Comparison of ENCODE assay signal across 19 cellular contexts in genomic region chr3:196414469-196414868, GRCh38. TPM values are rescaled to one million over a fixed set of nuclear protein-coding genes. Genes with fewer than 3 reads are reported as not detected.
A peak's percentile ranks its signal among the peaks of the same experiment; 100 is the strongest.
DNase-seq lines count a peak whose midpoint lies in the region; ATAC-seq and TF ChIP-seq lines count a peak whose summit lies in the region.
"Had no signal": no experiment of that assay in that cellular context is flagged by ENCODE, and none has a peak within 500 bp of the region (broad histone marks: within the 10 kb centered on the region; RNA-seq: fewer than 3 reads in every experiment).

No MANE protein-coding gene starts in this region.

- H3K4me3 Mint-ChIP-seq in activated T-helper 1 cell treated with anti-CD3 and anti-CD28 coated beads, Interleukin-12 subunit alpha, Interleukin-12 subunit beta, Interleukin-2, Interleukin-4 antibody, amounts not matched to agents 30 ng/mL and 10 ng/mL and 1 ng/mL, durations not matched to agents 14 hours and 24 hours and 36 hours = peak overlapping the region; percentile 23
- peak overlapping the region; percentile 29 for H3K4me3 Mint-ChIP-seq in stimulated activated naive CD8-positive, alpha-beta T cell treated with anti-CD3 and anti-CD28 coated beads, Interleukin-15, Interleukin-2, amounts not matched to agents 100 ng/mL and 50 ng/mL, for 24 hours
- H3K4me3 Mint-ChIP-seq: nephron progenitor cell had no signal

- H3K4me1 ChIP-seq in cardiac muscle cell (ENCODE audit: low read depth) (no peaks in the 10 kb centered on the region), left ventricle myocardium inferior (peaks cover 41% of the 10 kb centered on the region)
- H3K4me1 ChIP-seq: BE2C, suprapubic skin had no signal

- no peaks in the 10 kb centered on the region for H3K27me3 Mint-ChIP-seq in activated T-helper 1 cell treated with anti-CD3 and anti-CD28 coated beads, Interleukin-12 subunit alpha, Interleukin-12 subunit beta, Interleukin-2, Interleukin-4 antibody, amounts not matched to agents 30 ng/mL and 10 ng/mL and 1 ng/mL, durations not matched to agents 14 hours and 24 hours and 36 hours (ENCODE audit: insufficient read depth)
- no peaks in the 10 kb centered on the region for H3K27me3 Mint-ChIP-seq in stimulated activated naive CD8-positive, alpha-beta T cell treated with anti-CD3 and anti-CD28 coated beads, Interleukin-15, Interleukin-2, amounts not matched to agents 100 ng/mL and 50 ng/mL, for 24 hours

- DNase-seq in cardiac muscle cell (ENCODE audit: low read depth in 1 of 2, low spot score in 1 of 2) (peak in 1 of 2 donors; percentile 11), left ventricle myocardium inferior (no peak), fibroblast of peridontal ligament (ENCODE audit: extremely low read depth) (peak; percentile 14), NCI-H2227 (lab: John Stamatoyannopoulos, UW; ENCODE audit: unreplicated experiment) (no peak), NCI-H69 (lab: John Stamatoyannopoulos, UW) (no peak)
- no peak for DNase-seq in activated T-helper 1 cell treated with anti-CD3 and anti-CD28 coated beads, Interleukin-12 subunit alpha, Interleukin-12 subunit beta, Interleukin-2, Interleukin-4 antibody, amounts not matched to agents 30 ng/mL and 10 ng/mL and 1 ng/mL, durations not matched to agents 14 hours and 24 hours and 36 hours (ENCODE audit: low spot score)
- DNase-seq: amniotic stem cell, BE2C, DMS153, glutamatergic neuron, mammary epithelial cell, NCI-H1694 treated with DMSO at 0.1 percent for 48 hours, NCI-H524 treated with DMSO at 0.1 percent for 48 hours, nephron progenitor cell had no signal

- H3K27ac ChIP-seq in cardiac muscle cell (peak overlapping the region; percentile 15), left ventricle myocardium inferior (replicated peaks) (no peak overlapping the region)
- H3K27ac ChIP-seq: coronary artery, suprapubic skin had no signal

- H3K4me3 ChIP-seq in cardiac muscle cell (no peak overlapping the region), left ventricle myocardium inferior (no peak overlapping the region)
- H3K4me3 ChIP-seq: coronary artery, suprapubic skin had no signal

- intact Hi-C loops in left ventricle myocardium inferior (cut with micrococcal nuclease) = no loop called here
- intact Hi-C loops in activated T-helper 1 cell treated with anti-CD3 and anti-CD28 coated beads, Interleukin-12 subunit alpha, Interleukin-12 subunit beta, Interleukin-2, Interleukin-4 antibody, amounts not matched to agents 30 ng/mL and 10 ng/mL and 1 ng/mL, durations not matched to agents 14 hours and 24 hours and 36 hours (cut with micrococcal nuclease) = loop anchor here (1.0 to 2.0 kb wide), 3 partner anchors 18 to 140 kb away; partner anchors contain the start of genes DYNLT2B and UBXN7

- TF ChIP-seq CTCF in cardiac muscle cell (IDR thresholded peaks at IDR 0.05; ENCODE audit: low read depth, low read length) (no peak), left ventricle myocardium inferior (IDR thresholded peaks at IDR 0.05; ENCODE audit: borderline replicate concordance) (no peak)

- H3K36me3 ChIP-seq in cardiac muscle cell = no peaks in the 10 kb centered on the region
- H3K36me3 ChIP-seq in left ventricle myocardium inferior = no peaks in the 10 kb centered on the region
- H3K36me3 ChIP-seq: suprapubic skin had no signal

- peaks cover 11% of the 10 kb centered on the region for H3K36me3 Mint-ChIP-seq in activated T-helper 1 cell treated with anti-CD3 and anti-CD28 coated beads, Interleukin-12 subunit alpha, Interleukin-12 subunit beta, Interleukin-2, Interleukin-4 antibody, amounts not matched to agents 30 ng/mL and 10 ng/mL and 1 ng/mL, durations not matched to agents 14 hours and 24 hours and 36 hours (ENCODE audit: low read depth)
- peaks cover 12% of the 10 kb centered on the region for H3K36me3 Mint-ChIP-seq in stimulated activated naive CD8-positive, alpha-beta T cell treated with anti-CD3 and anti-CD28 coated beads, Interleukin-15, Interleukin-2, amounts not matched to agents 100 ng/mL and 50 ng/mL, for 24 hours (ENCODE audit: low read depth)

- peak overlapping the region; percentile 82 for H3K27ac Mint-ChIP-seq in activated T-helper 1 cell treated with anti-CD3 and anti-CD28 coated beads, Interleukin-12 subunit alpha, Interleukin-12 subunit beta, Interleukin-2, Interleukin-4 antibody, amounts not matched to agents 30 ng/mL and 10 ng/mL and 1 ng/mL, durations not matched to agents 14 hours and 24 hours and 36 hours
- peak overlapping the region; percentile 86 for H3K27ac Mint-ChIP-seq in stimulated activated naive CD8-positive, alpha-beta T cell treated with anti-CD3 and anti-CD28 coated beads, Interleukin-15, Interleukin-2, amounts not matched to agents 100 ng/mL and 50 ng/mL, for 24 hours
- H3K27ac Mint-ChIP-seq: nephron progenitor cell had no signal

- H3K9me3 ChIP-seq in cardiac muscle cell (ENCODE audit: low read depth) = no peaks in the 10 kb centered on the region
- no peaks in the 10 kb centered on the region for H3K9me3 ChIP-seq in left ventricle myocardium inferior (replicated peaks)
- H3K9me3 ChIP-seq: BE2C, suprapubic skin had no signal

- H3K27me3 ChIP-seq in cardiac muscle cell = no peaks in the 10 kb centered on the region
- no peaks in the 10 kb centered on the region for H3K27me3 ChIP-seq in left ventricle myocardium inferior (ENCODE audit: low read depth)
- H3K27me3 ChIP-seq: BE2C, suprapubic skin had no signal

- H3K4me1 Mint-ChIP-seq in activated T-helper 1 cell treated with anti-CD3 and anti-CD28 coated beads, Interleukin-12 subunit alpha, Interleukin-12 subunit beta, Interleukin-2, Interleukin-4 antibody, amounts not matched to agents 30 ng/mL and 10 ng/mL and 1 ng/mL, durations not matched to agents 14 hours and 24 hours and 36 hours (ENCODE audit: low read depth) = peaks cover 34% of the 10 kb centered on the region
- H3K4me1 Mint-ChIP-seq in stimulated activated naive CD8-positive, alpha-beta T cell treated with anti-CD3 and anti-CD28 coated beads, Interleukin-15, Interleukin-2, amounts not matched to agents 100 ng/mL and 50 ng/mL, for 24 hours (ENCODE audit: low read depth) = peaks cover 56% of the 10 kb centered on the region
- H3K4me1 Mint-ChIP-seq: nephron progenitor cell had no signal

- ATAC-seq in GM19324 (IDR thresholded peaks at IDR 0.05; ENCODE audit: low FRiP score, unreplicated experiment) = no peak
- ATAC-seq: SK-N-SH treated with all-trans-retinoic acid at 6 μM for 48 hours had no signal

- peaks cover under 1% of the 10 kb centered on the region for H3K9me3 Mint-ChIP-seq in activated T-helper 1 cell treated with anti-CD3 and anti-CD28 coated beads, Interleukin-12 subunit alpha, Interleukin-12 subunit beta, Interleukin-2, Interleukin-4 antibody, amounts not matched to agents 30 ng/mL and 10 ng/mL and 1 ng/mL, durations not matched to agents 14 hours and 24 hours and 36 hours
- H3K9me3 Mint-ChIP-seq in stimulated activated naive CD8-positive, alpha-beta T cell treated with anti-CD3 and anti-CD28 coated beads, Interleukin-15, Interleukin-2, amounts not matched to agents 100 ng/mL and 50 ng/mL, for 24 hours = peaks cover 4% of the 10 kb centered on the region

RNA-seq across cellular contexts. Expression of gene UBXN7, which starts 17.8 kb away (rescaled TPM):
- total RNA-seq in cardiac muscle cell (10.4 and 27.7 TPM in 2 replicates), left ventricle myocardium inferior (31.2 TPM)
- polyA plus RNA-seq in cardiac muscle cell = 33.1 and 49.0 TPM in 2 replicates
- total RNA-seq in activated T-helper 1 cell treated with anti-CD3 and anti-CD28 coated beads, Interleukin-12 subunit alpha, Interleukin-12 subunit beta, Interleukin-2, Interleukin-4 antibody, amounts not matched to agents 30 ng/mL and 10 ng/mL and 1 ng/mL, durations not matched to agents 14 hours and 24 hours and 36 hours = 54.8 and 60.9 TPM in 2 replicates
